In genomic region chr6:156175971-156176421, GRCh38 we compare ENCODE assay signal across 9 cellular contexts.
A peak's percentile ranks its signal among the peaks of the same experiment; 100 is the strongest.
DNase-seq lines count a peak whose midpoint lies in the region; ATAC-seq, FAIRE-seq and TF ChIP-seq lines count a peak whose summit lies in the region.
"Had no signal": no experiment of that assay in that cellular context is flagged by ENCODE, and none has a peak within 500 bp of the region (broad histone marks: within the 10 kb centered on the region; RNA-seq: fewer than 3 reads in every experiment).

No MANE protein-coding gene starts in this region.

- peaks cover 3 to 8% (median 7%) of the 10 kb centered on the region in 3 experiments for H3K36me3 Mint-ChIP-seq in H9 (ENCODE audit: insufficient read depth in 1 of 3, low read depth in 3 of 3)

- no peak overlapping the region for H3K4me3 Mint-ChIP-seq in H9

- no peak overlapping the region for H4K8ac ChIP-seq in H9 (replicated peaks; ENCODE audit: insufficient read length, low read depth, low read length)

- no peaks in the 10 kb centered on the region for H3K9me3 ChIP-seq in H9 (ENCODE audit: control insufficient read depth, low read depth, low read length)
- no peaks in the 10 kb centered on the region for H3K9me3 ChIP-seq in esophagus squamous epithelium
- no peaks in the 10 kb centered on the region for H3K9me3 ChIP-seq in pancreas
- no peaks in the 10 kb centered on the region for H3K9me3 ChIP-seq in effector memory CD4-positive, alpha-beta T cell (ENCODE audit: control insufficient read depth, low read length)

- peaks cover 24 to 25% of the 10 kb centered on the region in 2 experiments for H3K4me1 Mint-ChIP-seq in H9

- no peak overlapping the region for H3K18ac ChIP-seq in H9 (ENCODE audit: insufficient read length, low read depth, low read length)

- H4K5ac ChIP-seq in H9 (ENCODE audit: insufficient read length, low read depth, low read length): no peak overlapping the region

- H3K9ac ChIP-seq in H9 (ENCODE audit: extremely low read depth, insufficient read length, low read length): no peak overlapping the region

- H3K9me3 Mint-ChIP-seq in H9: peaks cover 0 to 12% of the 10 kb centered on the region in 2 experiments; a peak in 3 of 5 replicates

- H2BK12ac ChIP-seq in H9 (ENCODE audit: insufficient read length, low read depth, low read length): no peak overlapping the region

- intact Hi-C loops in esophagus squamous epithelium (cut with DNase I): no loop called here
- intact Hi-C loops in pancreas (cut with DNase I): no loop called here

- WGBS in H9 (ENCODE audit: extremely low coverage, insufficient read length, low lambda C conversion rate): no CpG with 5 or more reads among the region's 12 CpGs
- 16 to 29% methylated on average over 12 of the region's 12 CpGs for WGBS in esophagus squamous epithelium, 2 donors
- 18 to 19% methylated on average over 12 of the region's 12 CpGs for WGBS in pancreas, 2 donors

- no peak overlapping the region for H3T11ph ChIP-seq in H9 (ENCODE audit: low read length)

- H4K20me1 ChIP-seq in H9 (ENCODE audit: control insufficient read depth, insufficient read depth, insufficient read length): no peaks in the 10 kb centered on the region

- H2BK120ac ChIP-seq in H9 (ENCODE audit: low read depth, low read length, poor library complexity, severe bottlenecking): no peak overlapping the region

- DNase-seq in H9 (peak; percentile 76), NCI-H69 (lab: John Stamatoyannopoulos, UW) (peak; percentile 100), esophagus squamous epithelium (lab: John Stamatoyannopoulos, UW) (no peak), pancreas (peak in 3 of 6 donors; percentile 17 to 31 (median 25)), DMS114 treated with DMSO at 0.1 percent for 48 hours (lab: John Stamatoyannopoulos, UW; ENCODE audit: unreplicated experiment) (no peak)
- no peak for DNase-seq in effector memory CD4-positive, alpha-beta T cell
- DNase-seq: stimulated activated CD8-positive, alpha-beta memory T cell treated with anti-CD3 and anti-CD28 coated beads, Interleukin-4, amount 100 ng/mL, for 48 hours had no signal

- FAIRE-seq in pancreas (lab: Jason Lieb, UNC): no peak

- TF ChIP-seq CTCF in H9 (conservative IDR thresholded peaks at IDR 0.05): peak; percentile 68
- peak in 5 of 6 experiments; percentile 31 to 56 (median 38) for TF ChIP-seq CTCF in esophagus squamous epithelium (IDR thresholded peaks at IDR 0.05)
- TF ChIP-seq CTCF in pancreas (IDR thresholded peaks at IDR 0.05): no peak

- H3K4me1 ChIP-seq in H9 (ENCODE audit: insufficient read depth, low read length) (peaks cover 3% of the 10 kb centered on the region; the same call in 1 of the 2 replicates), esophagus squamous epithelium (peaks cover 0 to 9% (median 0%) of the 10 kb centered on the region in 3 donors), pancreas (no peaks in the 10 kb centered on the region)
- H3K4me1 ChIP-seq in effector memory CD4-positive, alpha-beta T cell (ENCODE audit: control insufficient read depth, insufficient read depth, low read length, poor library complexity, severe bottlenecking): no peaks in the 10 kb centered on the region

- H3K56ac ChIP-seq in H9 (ENCODE audit: insufficient read length, low read depth, low read length): no peak overlapping the region

- no peak overlapping the region for H2BK5ac ChIP-seq in H9 (ENCODE audit: insufficient read length, low read length)

- H4K91ac ChIP-seq in H9 (ENCODE audit: insufficient read length, low read depth, low read length): no peak overlapping the region

- H3K27me3 Mint-ChIP-seq in H9 (ENCODE audit: low read depth): peaks cover 8% of the 10 kb centered on the region

- no peaks in the 10 kb centered on the region for H3K79me2 ChIP-seq in H9 (ENCODE audit: insufficient read depth, low read length)

- H3K4me3 ChIP-seq in esophagus squamous epithelium (peak overlapping the region in 1 of 4 donors; percentile 5), pancreas (no peak overlapping the region)
- H3K4me3 ChIP-seq in effector memory CD4-positive, alpha-beta T cell (ENCODE audit: insufficient read depth, low read depth, low read length, poor library complexity, severe bottlenecking): no peak overlapping the region

- TF ChIP-seq POLR2A in esophagus squamous epithelium (IDR thresholded peaks at IDR 0.05): no peak

- no peak overlapping the region for H2AFZ ChIP-seq in H9 (ENCODE audit: low read length)

- no peaks in the 10 kb centered on the region for H3K79me1 ChIP-seq in H9 (ENCODE audit: insufficient read depth, low read depth, low read length, poor library complexity, severe bottlenecking)

- H2BK15ac ChIP-seq in H9 (ENCODE audit: low read depth, low read length): no peak overlapping the region

- H3K27me3 ChIP-seq in H9 (ENCODE audit: insufficient read depth, low read length): no peaks in the 10 kb centered on the region
- no peaks in the 10 kb centered on the region for H3K27me3 ChIP-seq in esophagus squamous epithelium
- H3K27me3 ChIP-seq in pancreas: no peaks in the 10 kb centered on the region
- H3K27me3 ChIP-seq in effector memory CD4-positive, alpha-beta T cell (replicated peaks; ENCODE audit: control insufficient read depth, insufficient read depth, low read length, poor library complexity, severe bottlenecking): no peaks in the 10 kb centered on the region

- H3K4ac ChIP-seq in H9 (ENCODE audit: low read depth, low read length): no peak overlapping the region

- H3K23ac ChIP-seq in H9 (ENCODE audit: insufficient read length, low read depth, low read length): no peak overlapping the region

- H3K4me2 ChIP-seq in H9 (ENCODE audit: insufficient read depth, insufficient read length, low read length): no peak overlapping the region

- H3K27ac ChIP-seq in H9 (ENCODE audit: insufficient read length, low read depth, low read length) (no peak overlapping the region), esophagus squamous epithelium (peak overlapping the region in 1 of 4 donors; percentile 27), pancreas (no peak overlapping the region)
- H3K27ac ChIP-seq in effector memory CD4-positive, alpha-beta T cell (ENCODE audit: insufficient read depth, low read length, poor library complexity, severe bottlenecking): no peak overlapping the region

- ATAC-seq in pancreas (peak; percentile 35 to 84 (median 74)), GM21825 (IDR thresholded peaks at IDR 0.05; ENCODE audit: unreplicated experiment) (no peak), HG03108 (IDR thresholded peaks at IDR 0.05; ENCODE audit: unreplicated experiment) (no peak)

- no peaks in the 10 kb centered on the region for H3K23me2 ChIP-seq in H9 (ENCODE audit: insufficient read length, low read depth, low read length, poor library complexity, severe bottlenecking)

- no peaks in the 10 kb centered on the region for H3K36me3 ChIP-seq in esophagus squamous epithelium
- H3K36me3 ChIP-seq in pancreas: no peaks in the 10 kb centered on the region
- no peaks in the 10 kb centered on the region for H3K36me3 ChIP-seq in effector memory CD4-positive, alpha-beta T cell (ENCODE audit: control insufficient read depth, insufficient read depth, low read length)

- H3K14ac ChIP-seq in H9 (ENCODE audit: insufficient read depth, low read length): no peak overlapping the region

- H3K27ac Mint-ChIP-seq in H9: peak overlapping the region in 2 of 3 experiments; percentile 77 to 93; a peak in 4 of 7 replicates

- H2AK5ac ChIP-seq in H9 (ENCODE audit: insufficient read length, low read length): no peak overlapping the region

- no peak overlapping the region for H2BK20ac ChIP-seq in H9 (ENCODE audit: low read depth, low read length, poor library complexity, severe bottlenecking)

Comparison
In these comparisons a context has a peak if more than half of its experiments do, and no peak if none do; other contexts are left out.
1. DNase-seq: peak in H9 (single experiment) and NCI-H69 (single experiment); none in esophagus squamous epithelium (single experiment), DMS114 treated with DMSO at 0.1 percent for 48 hours (single experiment) and effector memory CD4-positive, alpha-beta T cell (0 of 3).
2. CTCF ChIP-seq: peak in H9 (single experiment) and esophagus squamous epithelium (5 of 6); none in pancreas (0 of 4).
3. ATAC-seq: peak in pancreas (4 of 4); none in GM21825 (single experiment) and HG03108 (single experiment).